Comparison of ENCODE assay signal across 22 cellular contexts in genomic region chr21:16162953-16163352, GRCh38.
"Had no signal": no experiment of that assay in that cellular context is flagged by ENCODE, and none has a peak within 500 bp of the region (broad histone marks: within the 10 kb centered on the region; RNA-seq: fewer than 3 reads in every experiment).

No MANE protein-coding gene starts in this region.

- H3K36me3 Mint-ChIP-seq: stimulated activated naive B cell treated with anti-CD40 and anti-IgM and Interleukin-4, amounts not matched to agents 10 μg/mL and 1 μg/mL and 100 μg/mL, for 72 hours had no signal

- H3K36me3 ChIP-seq: right lobe of liver, uterus, WERI-Rb-1 had no signal

- H3K9me3 Mint-ChIP-seq: activated naive CD8-positive, alpha-beta T cell treated with anti-CD3 and anti-CD28 coated beads, Interleukin-2, amount 50 U/mL, for 24 hours; activated T-helper 1 cell treated with anti-CD3 and anti-CD28 coated beads, Interleukin-12 subunit alpha, Interleukin-12 subunit beta, Interleukin-2, Interleukin-4 antibody, amounts not matched to agents 30 ng/mL and 10 ng/mL and 1 ng/mL, durations not matched to agents 14 hours and 24 hours and 36 hours; stimulated activated naive B cell treated with anti-CD40 and anti-IgM and Interleukin-4, amounts not matched to agents 10 μg/mL and 1 μg/mL and 100 μg/mL, for 72 hours had no signal

- DNase-seq: activated CD4-positive, alpha-beta T cell treated with anti-CD3 and anti-CD28 coated beads for 1 hour; activated CD4-positive, alpha-beta T cell treated with anti-CD3 and anti-CD28 coated beads, Interleukin-2, amount 50 U/mL, for 1 hour; activated CD8-positive, alpha-beta T cell treated with anti-CD3 and anti-CD28 coated beads, Interleukin-2, amount 10 ng/mL, durations not matched to agents 7 days and 5 days; activated gamma-delta T cell; activated naive CD4-positive, alpha-beta T cell treated with anti-CD3 and anti-CD28 coated beads, Interleukin-2, amount 50 U/mL, for 16 hours; activated naive CD8-positive, alpha-beta T cell treated with anti-CD3 and anti-CD28 coated beads, Interleukin-2, amount 50 U/mL, for 24 hours; dermis blood vessel endothelial cell; effector CD8-positive, alpha-beta T cell; foreskin melanocyte; hippocampal formation; left ventricle myocardium superior; occipital lobe; posterior cingulate gyrus; right lobe of liver; stimulated activated CD4-positive, alpha-beta T cell treated with anti-CD3 and anti-CD28 coated beads, Interleukin-15, amount 100 ng/mL, for 24 hours; stimulated activated CD8-positive, alpha-beta memory T cell treated with anti-CD3 and anti-CD28 coated beads, Interleukin-4, amount 100 ng/mL, for 48 hours; stimulated activated naive B cell treated with anti-CD40 and anti-IgM and Interleukin-4, amounts not matched to agents 10 μg/mL and 1 μg/mL and 100 μg/mL, for 72 hours; trophoblast cell; uterus; WERI-Rb-1 had no signal

- H3K9me3 ChIP-seq: right lobe of liver, uterus had no signal

- H3K27ac Mint-ChIP-seq: activated CD8-positive, alpha-beta T cell treated with anti-CD3 and anti-CD28 coated beads, Interleukin-2, amount 10 ng/mL, durations not matched to agents 7 days and 5 days; activated naive CD8-positive, alpha-beta T cell treated with anti-CD3 and anti-CD28 coated beads, Interleukin-2, amount 50 U/mL, for 24 hours; activated T-helper 1 cell treated with anti-CD3 and anti-CD28 coated beads, Interleukin-12 subunit alpha, Interleukin-12 subunit beta, Interleukin-2, Interleukin-4 antibody, amounts not matched to agents 30 ng/mL and 10 ng/mL and 1 ng/mL, durations not matched to agents 14 hours and 24 hours and 36 hours; stimulated activated naive B cell treated with anti-CD40 and anti-IgM and Interleukin-4, amounts not matched to agents 10 μg/mL and 1 μg/mL and 100 μg/mL, for 72 hours had no signal

- H3K27me3 Mint-ChIP-seq: stimulated activated naive B cell treated with anti-CD40 and anti-IgM and Interleukin-4, amounts not matched to agents 10 μg/mL and 1 μg/mL and 100 μg/mL, for 72 hours had no signal

- H3K27ac ChIP-seq: right lobe of liver, uterus, WERI-Rb-1 had no signal

- H3K4me3 Mint-ChIP-seq: activated CD8-positive, alpha-beta T cell treated with anti-CD3 and anti-CD28 coated beads, Interleukin-2, amount 10 ng/mL, durations not matched to agents 7 days and 5 days; activated naive CD8-positive, alpha-beta T cell treated with anti-CD3 and anti-CD28 coated beads, Interleukin-2, amount 50 U/mL, for 24 hours; activated T-helper 1 cell treated with anti-CD3 and anti-CD28 coated beads, Interleukin-12 subunit alpha, Interleukin-12 subunit beta, Interleukin-2, Interleukin-4 antibody, amounts not matched to agents 30 ng/mL and 10 ng/mL and 1 ng/mL, durations not matched to agents 14 hours and 24 hours and 36 hours; stimulated activated naive B cell treated with anti-CD40 and anti-IgM and Interleukin-4, amounts not matched to agents 10 μg/mL and 1 μg/mL and 100 μg/mL, for 72 hours had no signal

- H3K4me3 ChIP-seq: right lobe of liver, skin epidermis, uterus had no signal

- H3K27me3 ChIP-seq: right lobe of liver, uterus had no signal

- H3K4me1 ChIP-seq: right lobe of liver had no signal

- H3K4me1 Mint-ChIP-seq: activated naive CD8-positive, alpha-beta T cell treated with anti-CD3 and anti-CD28 coated beads, Interleukin-2, amount 50 U/mL, for 24 hours; stimulated activated naive B cell treated with anti-CD40 and anti-IgM and Interleukin-4, amounts not matched to agents 10 μg/mL and 1 μg/mL and 100 μg/mL, for 72 hours had no signal
